In genomic region chr14:31561155-31561846, GRCh38 we compare ENCODE assay signal across 1 cellular context.
TF ChIP-seq lines count a peak whose summit lies in the region.

Gene NUBPL, plus strand, starts transcription at chr14:31561404. Its CDS starts 36 bp downstream, at chr14:31561440.

TF ChIP-seq in GM12878, 131 proteins besides CTCF, POLR2A, EP300 and RAD21 (continued from another document and continues in another):
- TF ChIP-seq PRDM15 (CRISPR knock-in tag; IDR thresholded peaks at IDR 0.05) (no peak), RCOR1 (conservative IDR thresholded peaks at IDR 0.05; ENCODE audit: low read depth, low read length) (no peak), SUZ12 (IDR thresholded peaks at IDR 0.05; ENCODE audit: unreplicated experiment) (no peak), ZNF384 (IDR thresholded peaks at IDR 0.05; ENCODE audit: borderline replicate concordance, low read depth, low read length) (no peak), RAD51 (IDR thresholded peaks at IDR 0.05) (no peak), IRF3 (IDR thresholded peaks at IDR 0.05) (0 out of 2 replicates have a peak, but pooled peaks have one; percentile 9), SP1 (IDR thresholded peaks at IDR 0.05; ENCODE audit: low read depth, low read length) (peak; percentile 35), EED (IDR thresholded peaks at IDR 0.05; ENCODE audit: low read depth) (no peak), IKZF1 (conservative IDR thresholded peaks at IDR 0.05) (peak; percentile 58), JUND (IDR thresholded peaks at IDR 0.05; ENCODE audit: low read depth, low read length) (peak; percentile 54; the same call in 1 of the 2 replicates), MEF2A (IDR thresholded peaks at IDR 0.05; ENCODE audit: insufficient read depth, low read depth, low read length) (no peak), ESRRA (IDR thresholded peaks at IDR 0.05; ENCODE audit: low read length) (no peak), MXI1 (IDR thresholded peaks at IDR 0.05; ENCODE audit: low read depth, low read length) (peak; percentile 89), CREB1 (IDR thresholded peaks at IDR 0.05; ENCODE audit: low read depth) (peak; percentile 99), SMC3 (IDR thresholded peaks at IDR 0.05; ENCODE audit: borderline replicate concordance, low read length) (no peak), ZBTB4 (CRISPR knock-in tag; IDR thresholded peaks at IDR 0.05) (no peak), ZBTB40 (IDR thresholded peaks at IDR 0.05; ENCODE audit: borderline replicate concordance) (peak; percentile 46; the same call in 1 of the 2 replicates), CUX1 (IDR thresholded peaks at IDR 0.05; ENCODE audit: insufficient replicate concordance, low read depth, low read length) (no peak), NKRF (conservative IDR thresholded peaks at IDR 0.05) (peak; percentile 76), LARP7 (IDR thresholded peaks at IDR 0.05) (peak; percentile 72; the same call in 1 of the 2 replicates), NR2F1 (conservative IDR thresholded peaks at IDR 0.05) (0 out of 2 replicates have a peak, but pooled peaks have one; percentile 12), ZBTB11 (CRISPR knock-in tag; IDR thresholded peaks at IDR 0.05) (no peak), RUNX3 (IDR thresholded peaks at IDR 0.05; ENCODE audit: low read length) (peak; percentile 48), SUPT20H (IDR thresholded peaks at IDR 0.05; ENCODE audit: borderline replicate concordance, control insufficient read depth, low read depth, low read length) (no peak), TARDBP (IDR thresholded peaks at IDR 0.05; ENCODE audit: borderline replicate concordance) (no peak), BHLHE40 (IDR thresholded peaks at IDR 0.05; ENCODE audit: borderline replicate concordance in 1 of 2, low read depth in 2 of 2, low read length in 1 of 2) (peak; percentile 42 to 58; a peak in 3 of 4 replicates), MYC (IDR thresholded peaks at IDR 0.05; ENCODE audit: insufficient read depth, insufficient read length, insufficient replicate concordance, low read length, severe bottlenecking) (no peak), MAX (IDR thresholded peaks at IDR 0.05; ENCODE audit: low read depth, low read length) (0 out of 2 replicates have a peak, but pooled peaks have one; percentile 35), DPF2 (IDR thresholded peaks at IDR 0.05) (no peak; the same call in 1 of the 2 replicates)
